11 cellular contexts compared by ENCODE assay signal in genomic region chr2:182949572-182950189, GRCh38.
A peak's percentile ranks its signal among the peaks of the same experiment; 100 is the strongest.
DNase-seq lines count a peak whose midpoint lies in the region; ATAC-seq, FAIRE-seq and TF ChIP-seq lines count a peak whose summit lies in the region.
"Had no signal": no experiment of that assay in that cellular context is flagged by ENCODE, and none has a peak within 500 bp of the region (broad histone marks: within the 10 kb centered on the region; RNA-seq: fewer than 3 reads in every experiment).

No MANE protein-coding gene starts in this region.

- H3K27me3 ChIP-seq in GM12878 (replicated peaks in 1 of 2; ENCODE audit: control insufficient read depth in 2 of 2, insufficient read depth in 2 of 2, low read length in 1 of 2) = no peaks in the 10 kb centered on the region
- no peaks in the 10 kb centered on the region for H3K27me3 ChIP-seq in sigmoid colon

- H3K4me2 ChIP-seq in GM12878 (ENCODE audit: control insufficient read depth, insufficient read depth) = no peak overlapping the region

- in situ Hi-C loops in GM12878 (cut with MboI) = no loop called here

- POLR2A ChIA-PET in GM12878 (lab: Charles Lee) = no interaction called here

- TF ChIP-seq CTCF in GM12878 (IDR thresholded peaks at IDR 0.05 in 2 of 3, conservative IDR thresholded peaks at IDR 0.05 in 1 of 3; ENCODE audit: control insufficient read depth in 2 of 3, extremely low read depth in 1 of 3, insufficient read depth in 1 of 3, low read depth in 3 of 3, low read length in 3 of 3) (no peak), kidney (IDR thresholded peaks at IDR 0.05; ENCODE audit: borderline replicate concordance, extremely low read depth, insufficient read depth) (no peak), sigmoid colon (IDR thresholded peaks at IDR 0.05) (no peak)

- H3K4me3 ChIP-seq in GM12878 (no peak overlapping the region), kidney (ENCODE audit: low read length in 2 of 2) (no peak overlapping the region), sigmoid colon (no peak overlapping the region)
- H3K4me3 ChIP-seq: coronary artery had no signal

- H3K9me3 ChIP-seq in GM12878 (replicated peaks; ENCODE audit: control insufficient read depth, insufficient read depth, low read length) (no peaks in the 10 kb centered on the region), kidney (ENCODE audit: control insufficient read depth in 1 of 2, low read length in 2 of 2) (no peaks in the 10 kb centered on the region), sigmoid colon (no peaks in the 10 kb centered on the region)

- TF ChIP-seq POLR2A in GM12878 (IDR thresholded peaks at IDR 0.05; ENCODE audit: low read depth, low read length) (no peak), sigmoid colon (IDR thresholded peaks at IDR 0.05) (no peak)

- H3K27me3 Mint-ChIP-seq in effector memory CD8-positive, alpha-beta T cell = no peaks in the 10 kb centered on the region

- intact Hi-C loops in GM12878 (cut with micrococcal nuclease; ENCODE audit: unreplicated experiment) = no loop called here
- intact Hi-C loops in kidney (cut with DNase I) = no loop called here
- intact Hi-C loops in sigmoid colon (cut with DNase I) = no loop called here

- TF ChIP-seq RAD21 in GM12878 (IDR thresholded peaks at IDR 0.05; ENCODE audit: insufficient read depth, low read depth, low read length) = no peak

- BruUV-seq in GM12878 (replicated peaks; lab: Mats Ljungman, UMichigan) = no TSS peak

- no peaks in the 10 kb centered on the region for H3K9me3 Mint-ChIP-seq in effector memory CD8-positive, alpha-beta T cell

- FAIRE-seq in GM12878 (lab: Jason Lieb, UNC) = no peak
- FAIRE-seq in kidney (lab: Jason Lieb, UNC) = no peak

- H4K20me1 ChIP-seq in GM12878 (ENCODE audit: control insufficient read depth, insufficient read depth) = no peaks in the 10 kb centered on the region

- H2AFZ ChIP-seq in GM12878 (ENCODE audit: control insufficient read depth, low read depth, low read length) = peak overlapping the region; percentile 23
- H2AFZ ChIP-seq: parathyroid adenoma had no signal

- 48% methylated on average over 5 of the region's 5 CpGs for WGBS in GM12878 (ENCODE audit: insufficient coverage, insufficient replicate concordance, low lambda C conversion rate, missing lambda C conversion rate)
- WGBS in sigmoid colon, 2 donors = 92 to 94% methylated on average over 5 of the region's 5 CpGs

- H3K4me3 Mint-ChIP-seq in effector memory CD8-positive, alpha-beta T cell = no peak overlapping the region

- no peak overlapping the region for H3K27ac Mint-ChIP-seq in effector memory CD8-positive, alpha-beta T cell

- no peaks in the 10 kb centered on the region for H3K4me1 Mint-ChIP-seq in effector memory CD8-positive, alpha-beta T cell (ENCODE audit: low read depth in 2 of 2)

- H3K36me3 ChIP-seq in GM12878 (ENCODE audit: control insufficient read depth in 2 of 2, insufficient read depth in 2 of 2, low read length in 1 of 2) (no peaks in the 10 kb centered on the region), kidney (ENCODE audit: control insufficient read depth in 1 of 2, insufficient read depth in 2 of 2, low read length in 2 of 2) (peaks cover 4% of the 10 kb centered on the region in 2 donors), sigmoid colon (peaks cover 0 to 48% (median 8%) of the 10 kb centered on the region in 4 donors)

- RAD21 ChIA-PET in GM12878 (lab: Charles Lee; ENCODE audit: unreplicated experiment) = interaction anchor here (1.0 kb wide), 1 partner anchor 9 kb away, joined by 3 read pairs; no protein-coding TSS in a partner anchor

- TF ChIP-seq EP300 in GM12878 (IDR thresholded peaks at IDR 0.05; ENCODE audit: borderline replicate concordance in 1 of 2, control insufficient read depth in 1 of 2, low read depth in 2 of 2, low read length in 2 of 2) (no peak), sigmoid colon (IDR thresholded peaks at IDR 0.05) (no peak)

- no peaks in the 10 kb centered on the region for H3K79me2 ChIP-seq in GM12878 (ENCODE audit: control insufficient read depth, insufficient read depth, low read length)
- H3K79me2 ChIP-seq: parathyroid adenoma had no signal

- H3K27ac ChIP-seq in GM12878 (ENCODE audit: control insufficient read depth, insufficient read depth) (no peak overlapping the region), kidney (ENCODE audit: low read depth in 2 of 2, low read length in 2 of 2) (no peak overlapping the region), sigmoid colon (no peak overlapping the region)
- H3K27ac ChIP-seq: coronary artery, parathyroid adenoma had no signal

- H3K9ac ChIP-seq in GM12878 (ENCODE audit: control insufficient read depth, insufficient read depth, low read length) (no peak overlapping the region), kidney (ENCODE audit: low read length in 2 of 2) (no peak overlapping the region)
- H3K9ac ChIP-seq: parathyroid adenoma had no signal

- H3K36me3 Mint-ChIP-seq in effector memory CD8-positive, alpha-beta T cell (ENCODE audit: insufficient read depth) = peaks cover 6% of the 10 kb centered on the region

- ATAC-seq in GM12878 = peak; percentile 55; the same call in 2 of the 3 replicates
- no peak for ATAC-seq in effector memory CD8-positive, alpha-beta T cell (replicated peaks)
- ATAC-seq in GM19328 (IDR thresholded peaks at IDR 0.05; ENCODE audit: unreplicated experiment) = no peak

- SMC1A ChIA-PET in GM12878 (lab: Charles Lee; ENCODE audit: uncharacterized antibody, unreplicated experiment) = interaction anchor here (1.4 kb wide), 1 partner anchor 104 kb away, joined by 3 read pairs; no protein-coding TSS in a partner anchor

- H3K4me1 ChIP-seq in GM12878 (ENCODE audit: control insufficient read depth, insufficient read depth, low read length) = no peaks in the 10 kb centered on the region
- peaks cover 5 to 6% of the 10 kb centered on the region in 2 donors for H3K4me1 ChIP-seq in kidney (ENCODE audit: control insufficient read depth in 1 of 2, insufficient read depth in 1 of 2, low read depth in 1 of 2, low read length in 2 of 2)
- peaks cover 0 to 11% (median 4%) of the 10 kb centered on the region in 4 donors for H3K4me1 ChIP-seq in sigmoid colon
- H3K4me1 ChIP-seq: parathyroid adenoma had no signal

- DNase-seq in ELF-1 (ENCODE audit: low read depth, low spot score) = peak; percentile 14
- DNase-seq in LoVo (ENCODE audit: low spot score) = peak; percentile 11
- no peak for DNase-seq in GM12878 (ENCODE audit: low read depth, low spot score)
- peak; percentile 69 for DNase-seq in kidney
- DNase-seq in effector memory CD8-positive, alpha-beta T cell = no peak
- no peak for DNase-seq in NCI-H2227 (lab: John Stamatoyannopoulos, UW; ENCODE audit: unreplicated experiment)
- no peak for DNase-seq in sigmoid colon
- DNase-seq: SHP77 treated with DMSO at 0.1 percent for 48 hours had no signal

- CTCF ChIA-PET in GM12878 (lab: Yijun Ruan, JAX) = interaction anchor here (1.3 to 2.8 kb wide), 2 partner anchors 23 to 30 kb away, joined by 3 to 15 read pairs; no protein-coding TSS in a partner anchor

TF ChIP-seq in GM12878, 131 proteins besides CTCF, POLR2A, EP300 and RAD21 (continues in another document):
- TF ChIP-seq HCFC1 (IDR thresholded peaks at IDR 0.05; ENCODE audit: low read length) (no peak), PML (IDR thresholded peaks at IDR 0.05; ENCODE audit: low read length) (no peak), KLF5 (IDR thresholded peaks at IDR 0.05; ENCODE audit: partially characterized antibody) (no peak), CREM (IDR thresholded peaks at IDR 0.05; ENCODE audit: low read depth) (no peak), MYB (IDR thresholded peaks at IDR 0.05; ENCODE audit: borderline replicate concordance, low read depth, low read length) (no peak), MYC (IDR thresholded peaks at IDR 0.05; ENCODE audit: insufficient read depth, insufficient read length, insufficient replicate concordance, low read length, severe bottlenecking) (no peak), FOS (IDR thresholded peaks at IDR 0.05; ENCODE audit: borderline replicate concordance, extremely low read depth, insufficient read length) (no peak)
- TF ChIP-seq, protein P1, sequence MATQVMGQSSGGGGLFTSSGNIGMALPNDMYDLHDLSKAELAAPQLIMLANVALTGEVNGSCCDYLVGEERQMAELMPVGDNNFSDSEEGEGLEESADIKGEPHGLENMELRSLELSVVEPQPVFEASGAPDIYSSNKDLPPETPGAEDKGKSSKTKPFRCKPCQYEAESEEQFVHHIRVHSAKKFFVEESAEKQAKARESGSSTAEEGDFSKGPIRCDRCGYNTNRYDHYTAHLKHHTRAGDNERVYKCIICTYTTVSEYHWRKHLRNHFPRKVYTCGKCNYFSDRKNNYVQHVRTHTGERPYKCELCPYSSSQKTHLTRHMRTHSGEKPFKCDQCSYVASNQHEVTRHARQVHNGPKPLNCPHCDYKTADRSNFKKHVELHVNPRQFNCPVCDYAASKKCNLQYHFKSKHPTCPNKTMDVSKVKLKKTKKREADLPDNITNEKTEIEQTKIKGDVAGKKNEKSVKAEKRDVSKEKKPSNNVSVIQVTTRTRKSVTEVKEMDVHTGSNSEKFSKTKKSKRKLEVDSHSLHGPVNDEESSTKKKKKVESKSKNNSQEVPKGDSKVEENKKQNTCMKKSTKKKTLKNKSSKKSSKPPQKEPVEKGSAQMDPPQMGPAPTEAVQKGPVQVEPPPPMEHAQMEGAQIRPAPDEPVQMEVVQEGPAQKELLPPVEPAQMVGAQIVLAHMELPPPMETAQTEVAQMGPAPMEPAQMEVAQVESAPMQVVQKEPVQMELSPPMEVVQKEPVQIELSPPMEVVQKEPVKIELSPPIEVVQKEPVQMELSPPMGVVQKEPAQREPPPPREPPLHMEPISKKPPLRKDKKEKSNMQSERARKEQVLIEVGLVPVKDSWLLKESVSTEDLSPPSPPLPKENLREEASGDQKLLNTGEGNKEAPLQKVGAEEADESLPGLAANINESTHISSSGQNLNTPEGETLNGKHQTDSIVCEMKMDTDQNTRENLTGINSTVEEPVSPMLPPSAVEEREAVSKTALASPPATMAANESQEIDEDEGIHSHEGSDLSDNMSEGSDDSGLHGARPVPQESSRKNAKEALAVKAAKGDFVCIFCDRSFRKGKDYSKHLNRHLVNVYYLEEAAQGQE (IDR thresholded peaks at IDR 0.05; ENCODE audit: low read depth, low read length) = no peak
- TF ChIP-seq, protein P2, sequence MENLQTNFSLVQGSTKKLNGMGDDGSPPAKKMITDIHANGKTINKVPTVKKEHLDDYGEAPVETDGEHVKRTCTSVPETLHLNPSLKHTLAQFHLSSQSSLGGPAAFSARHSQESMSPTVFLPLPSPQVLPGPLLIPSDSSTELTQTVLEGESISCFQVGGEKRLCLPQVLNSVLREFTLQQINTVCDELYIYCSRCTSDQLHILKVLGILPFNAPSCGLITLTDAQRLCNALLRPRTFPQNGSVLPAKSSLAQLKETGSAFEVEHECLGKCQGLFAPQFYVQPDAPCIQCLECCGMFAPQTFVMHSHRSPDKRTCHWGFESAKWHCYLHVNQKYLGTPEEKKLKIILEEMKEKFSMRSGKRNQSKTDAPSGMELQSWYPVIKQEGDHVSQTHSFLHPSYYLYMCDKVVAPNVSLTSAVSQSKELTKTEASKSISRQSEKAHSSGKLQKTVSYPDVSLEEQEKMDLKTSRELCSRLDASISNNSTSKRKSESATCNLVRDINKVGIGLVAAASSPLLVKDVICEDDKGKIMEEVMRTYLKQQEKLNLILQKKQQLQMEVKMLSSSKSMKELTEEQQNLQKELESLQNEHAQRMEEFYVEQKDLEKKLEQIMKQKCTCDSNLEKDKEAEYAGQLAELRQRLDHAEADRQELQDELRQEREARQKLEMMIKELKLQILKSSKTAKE (IDR thresholded peaks at IDR 0.05; ENCODE audit: low read depth, poor library complexity, severe bottlenecking) = no peak

Comparison
In these comparisons a context has a peak if more than half of its experiments do, and no peak if none do; other contexts are left out.
1. DNase-seq: peak in ELF-1 (single experiment), LoVo (single experiment) and kidney (single experiment); none in GM12878 (single experiment), effector memory CD8-positive, alpha-beta T cell (0 of 3), NCI-H2227 (single experiment) and sigmoid colon (single experiment).